In the genomic region with DNA sequence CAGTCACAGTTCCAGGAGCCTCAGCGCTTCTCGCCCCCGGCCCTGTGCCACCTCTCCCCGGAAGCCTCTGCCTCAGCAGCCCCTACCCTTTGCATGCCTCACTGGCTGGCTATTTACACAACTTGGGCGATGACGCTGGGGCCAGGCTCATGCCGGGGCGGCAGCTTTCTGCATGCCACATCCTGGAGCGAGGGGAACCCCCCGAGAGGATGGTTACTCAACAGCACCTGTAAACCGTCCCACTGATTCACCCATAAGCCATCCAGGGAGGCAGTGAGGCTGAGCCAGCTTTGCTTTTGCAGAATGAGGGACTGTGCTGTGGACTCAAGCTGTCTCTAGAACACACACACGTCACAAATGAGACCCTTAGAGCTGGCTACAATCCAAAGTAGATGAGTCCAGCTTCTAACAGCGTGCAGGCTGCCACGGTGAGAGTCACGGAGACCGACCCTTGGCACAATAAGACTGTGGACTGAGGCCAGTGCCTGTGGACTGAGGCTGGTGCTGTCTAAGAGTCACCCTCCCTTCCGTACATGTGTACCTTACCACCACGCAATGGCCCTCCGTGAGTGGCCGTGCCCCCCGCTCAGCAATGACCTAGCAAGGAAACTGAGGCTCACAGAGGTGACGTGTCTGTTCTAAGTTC, we compare ENCODE assay signal across 8 cellular contexts. TPM values are rescaled to one million over a fixed set of nuclear protein-coding genes. Genes with fewer than 3 reads are reported as not detected.
DNase-seq lines count a peak whose midpoint lies in the region; ATAC-seq and TF ChIP-seq lines count a peak whose summit lies in the region.

No MANE protein-coding gene starts in this region.

- peaks cover 12% of the 10 kb centered on the region for H3K4me1 Mint-ChIP-seq in osteocyte (ENCODE audit: unreplicated experiment)

- DNase-seq in NCI-H748 (lab: John Stamatoyannopoulos, UW; ENCODE audit: unreplicated experiment) (peak; percentile 13), NCI-H748 treated with DMSO at 0.1 percent for 48 hours (lab: John Stamatoyannopoulos, UW) (no peak), T-helper 2 cell (peak; percentile 37 to 93 (median 77)), astrocyte of the cerebellum (ENCODE audit: low read depth) (peak; percentile 27), osteocyte (ENCODE audit: extremely low spot score, unreplicated experiment) (peak; percentile 83), iPS-NIHi11 (ENCODE audit: low spot score) (no peak), NCI-H146 (lab: John Stamatoyannopoulos, UW) (no peak)

- H3K9me3 Mint-ChIP-seq in osteocyte (ENCODE audit: unreplicated experiment) = peaks cover 8% of the 10 kb centered on the region

- H3K27me3 Mint-ChIP-seq in osteocyte (ENCODE audit: unreplicated experiment) = peaks cover 22% of the 10 kb centered on the region

- H3K36me3 Mint-ChIP-seq in osteocyte (ENCODE audit: unreplicated experiment) = peaks cover 3% of the 10 kb centered on the region

- H3K27ac Mint-ChIP-seq in osteocyte (ENCODE audit: unreplicated experiment) = no peak overlapping the region

- no peak for TF ChIP-seq CTCF in astrocyte of the cerebellum (IDR thresholded peaks at IDR 0.05; ENCODE audit: low read depth, low read length, missing control alignments)
- TF ChIP-seq CTCF in osteocyte (IDR thresholded peaks at IDR 0.05) = no peak

- no peak overlapping the region for H3K4me3 Mint-ChIP-seq in osteocyte (ENCODE audit: unreplicated experiment)

- ATAC-seq in HG03378 (IDR thresholded peaks at IDR 0.05; ENCODE audit: unreplicated experiment) = peak; percentile 95

- in situ Hi-C loops in astrocyte of the cerebellum (cut with HindIII; ENCODE audit: low sequenced_read_pairs) = no loop called here

- no peak overlapping the region for H3K4me3 ChIP-seq in astrocyte of the cerebellum (ENCODE audit: low read depth, low read length)

RNA-seq across cellular contexts. Expression of gene ODC1, which starts 45.6 kb away (rescaled TPM):
- total RNA-seq in osteocyte = 41.7 and 44.8 TPM in 2 replicates

Comparison
In these comparisons a context has a peak if more than half of its experiments do, and no peak if none do; other contexts are left out.
1. DNase-seq: peak in NCI-H748 (single experiment), T-helper 2 cell (5 of 5), astrocyte of the cerebellum (single experiment) and osteocyte (single experiment); none in NCI-H748 treated with DMSO at 0.1 percent for 48 hours (single experiment), iPS-NIHi11 (single experiment) and NCI-H146 (single experiment).